ENCODE assay signal across 18 cellular contexts in genomic region chr16:83085660-83086059, GRCh38.
"Had no signal": no experiment of that assay in that cellular context is flagged by ENCODE, and none has a peak within 500 bp of the region (broad histone marks: within the 10 kb centered on the region; RNA-seq: fewer than 3 reads in every experiment).

No MANE protein-coding gene starts in this region.

- H3K4me2 ChIP-seq: SK-N-SH had no signal

- DNase-seq: KBM-7, MV-4-11, NCI-H1048, NCI-H1436, NCI-H187, NCI-H2029, NCI-H2081 treated with DMSO at 0.1 percent for 48 hours, NCI-H2171 treated with DMSO at 0.1 percent for 48 hours, NCI-H345, NCI-H446 treated with DMSO at 0.1 percent for 48 hours, NCI-H510A treated with DMSO at 0.1 percent for 48 hours, NCI-H526, NCI-H82, SHP77, SK-N-SH, SW 1271, T-cell had no signal

- H3K27ac ChIP-seq: RWPE1 had no signal
